ENCODE assay signal across 21 cellular contexts in the genomic region with DNA sequence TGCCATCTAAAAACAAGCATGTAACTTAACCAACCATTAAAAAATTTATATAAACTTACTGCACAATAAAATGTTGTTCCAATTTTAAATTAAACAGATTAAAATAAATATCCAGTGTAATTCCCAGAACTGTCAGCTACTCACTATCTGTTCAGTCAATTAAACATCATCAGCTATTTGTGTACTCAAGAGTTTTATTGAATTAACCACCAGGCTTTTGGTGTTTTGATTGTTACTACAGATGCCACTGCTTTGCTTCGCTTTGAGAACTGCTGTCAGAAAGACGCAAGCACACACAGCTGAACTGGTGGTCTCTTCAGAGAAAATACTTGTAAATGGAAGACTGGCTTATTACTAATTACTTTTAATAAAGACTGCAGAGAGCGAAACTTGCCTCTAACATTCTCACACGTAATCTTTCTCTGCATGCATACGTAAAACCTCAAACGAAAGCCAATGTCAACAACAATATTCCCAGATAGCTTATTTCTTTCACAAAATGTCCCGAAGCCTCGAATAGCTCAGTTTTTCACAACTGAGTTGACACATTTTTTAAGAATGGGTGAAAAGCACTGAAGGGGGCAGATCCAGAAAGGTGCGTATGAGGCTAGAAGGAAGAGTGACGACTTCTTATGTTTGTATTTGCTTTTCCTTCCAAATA.
"Had no signal": no experiment of that assay in that cellular context is flagged by ENCODE, and none has a peak within 500 bp of the region (broad histone marks: within the 10 kb centered on the region; RNA-seq: fewer than 3 reads in every experiment).

No MANE protein-coding gene starts in this region.

- FAIRE-seq: pancreas had no signal

- H3K27me3 Mint-ChIP-seq: activated CD4-positive, alpha-beta T cell treated with anti-CD3 and anti-CD28 coated beads for 36 hours; activated naive CD4-positive, alpha-beta T cell treated with anti-CD3 and anti-CD28 coated beads, Interleukin-2, amount 50 U/mL, for 24 hours; naive B cell had no signal

- H3K27ac ChIP-seq: adrenal gland, gastrocnemius medialis, pancreas had no signal

- H3K9me3 ChIP-seq: adrenal gland, gastrocnemius medialis, pancreas had no signal

- DNase-seq: activated CD4-positive, alpha-beta memory T cell treated with anti-CD3 and anti-CD28 coated beads for 36 hours; activated CD4-positive, alpha-beta T cell treated with anti-CD3 and anti-CD28 coated beads for 36 hours; activated effector memory CD4-positive, alpha-beta T cell treated with anti-CD3 and anti-CD28 coated beads, Interleukin-2, amount 50 U/mL, for 16 hours; activated T-cell treated with anti-CD3 and anti-CD28 coated beads, Interleukin-2, amount 50 U/mL, for 4 hours; adrenal gland; central memory CD4-positive, alpha-beta T cell; effector CD8-positive, alpha-beta T cell; gastrocnemius medialis; heart right ventricle; islet precursor cell; mammary epithelial cell; naive B cell; pancreas; stimulated activated CD4-positive, alpha-beta T cell treated with anti-CD3 and anti-CD28 coated beads, Interleukin-4, amount 100 ng/mL, for 4 hours; stimulated activated CD8-positive, alpha-beta memory T cell treated with anti-CD3 and anti-CD28 coated beads, Interleukin-4, amount 100 ng/mL, for 48 hours; stimulated activated naive CD4-positive, alpha-beta T cell treated with Interleukin-2 at 50 U/mL for 16 hours; substantia nigra; trophoblast cell had no signal

- H3K27me3 ChIP-seq: adrenal gland, gastrocnemius medialis, heart right ventricle, pancreas had no signal

- H3K4me1 ChIP-seq: adrenal gland, gastrocnemius medialis, pancreas had no signal

- H3K4me1 Mint-ChIP-seq: activated CD4-positive, alpha-beta T cell treated with anti-CD3 and anti-CD28 coated beads for 36 hours; activated naive CD4-positive, alpha-beta T cell treated with anti-CD3 and anti-CD28 coated beads, Interleukin-2, amount 50 U/mL, for 24 hours; naive B cell had no signal

- H3K4me3 ChIP-seq: adrenal gland, coronary artery, gastrocnemius medialis, heart right ventricle, pancreas had no signal

- H3K36me3 ChIP-seq: adrenal gland, gastrocnemius medialis, heart right ventricle, pancreas had no signal

- H3K36me3 Mint-ChIP-seq: activated CD4-positive, alpha-beta memory T cell treated with anti-CD3 and anti-CD28 coated beads for 36 hours; activated naive CD4-positive, alpha-beta T cell treated with anti-CD3 and anti-CD28 coated beads, Interleukin-2, amount 50 U/mL, for 24 hours; naive B cell had no signal

- H3K9me3 Mint-ChIP-seq: activated CD4-positive, alpha-beta memory T cell treated with anti-CD3 and anti-CD28 coated beads for 36 hours; activated naive CD4-positive, alpha-beta T cell treated with anti-CD3 and anti-CD28 coated beads, Interleukin-2, amount 50 U/mL, for 24 hours; activated T-cell treated with anti-CD3 and anti-CD28 coated beads, Interleukin-2, amount 50 U/mL, for 4 hours had no signal

- H3K27ac Mint-ChIP-seq: activated CD4-positive, alpha-beta memory T cell treated with anti-CD3 and anti-CD28 coated beads for 36 hours; activated CD4-positive, alpha-beta T cell treated with anti-CD3 and anti-CD28 coated beads for 36 hours; activated naive CD4-positive, alpha-beta T cell treated with anti-CD3 and anti-CD28 coated beads, Interleukin-2, amount 50 U/mL, for 24 hours; naive B cell; T-helper 1 cell treated with Interleukin-12 subunit alpha and Interleukin-12 subunit beta and Interleukin-4 antibody, amounts not matched to agents 30 μg/mL and 1 μg/mL, for 36 hours had no signal

- ATAC-seq: activated CD4-positive, alpha-beta T cell treated with anti-CD3 and anti-CD28 coated beads for 36 hours; activated T-cell treated with anti-CD3 and anti-CD28 coated beads, Interleukin-2, amount 50 U/mL, for 4 hours; gastrocnemius medialis had no signal

- H3K4me3 Mint-ChIP-seq: activated CD4-positive, alpha-beta memory T cell treated with anti-CD3 and anti-CD28 coated beads for 36 hours; activated CD4-positive, alpha-beta T cell treated with anti-CD3 and anti-CD28 coated beads for 36 hours; activated naive CD4-positive, alpha-beta T cell treated with anti-CD3 and anti-CD28 coated beads, Interleukin-2, amount 50 U/mL, for 24 hours; activated T-cell treated with anti-CD3 and anti-CD28 coated beads, Interleukin-2, amount 50 U/mL, for 4 hours; naive B cell; T-helper 1 cell treated with Interleukin-12 subunit alpha and Interleukin-12 subunit beta and Interleukin-4 antibody, amounts not matched to agents 30 μg/mL and 1 μg/mL, for 36 hours had no signal
